ENCODE assay signal across 8 cellular contexts in genomic region chr10:80205478-80206276, GRCh38. TPM values are rescaled to one million over a fixed set of nuclear protein-coding genes. Genes with fewer than 3 reads are reported as not detected.
DNase-seq lines count a peak whose midpoint lies in the region; ATAC-seq, FAIRE-seq and TF ChIP-seq lines count a peak whose summit lies in the region.

ANXA11 (minus strand) TSS chr10:80205537; CDS start chr10:80172861, 32,676 bp downstream.

- H3K4me1 ChIP-seq in astrocyte (ENCODE audit: insufficient read depth, low read length) (peaks cover 41% of the 10 kb centered on the region), gastrocnemius medialis (peaks cover 40 to 52% of the 10 kb centered on the region in 2 donors)

- peak; percentile 91 for DNase-seq in GM12892 (ENCODE audit: insufficient read length)
- peak; percentile 50 for DNase-seq in NCI-H1105 (lab: John Stamatoyannopoulos, UW)
- DNase-seq in T-helper 2 cell: peak; percentile 75 to 90 (median 76)
- peak; percentile 31 for DNase-seq in astrocyte (ENCODE audit: low read depth)
- DNase-seq in hepatic stellate cell (ENCODE audit: low spot score): peak; percentile 78
- DNase-seq in gastrocnemius medialis: peak; percentile 68 to 83
- no peak for DNase-seq in superior temporal gyrus (ENCODE audit: extremely low spot score)

- H3K27me3 ChIP-seq in astrocyte (ENCODE audit: insufficient read depth, low read length) (no peaks in the 10 kb centered on the region), gastrocnemius medialis (no peaks in the 10 kb centered on the region)

- in situ Hi-C loops in gastrocnemius medialis (cut with MboI; ENCODE audit: low sequenced_read_pairs in 4 of 4): loop anchor here in 3 of 4 donors (5.0 to 25.0 kb wide), 3 partner anchors 51 to 143 kb away; no protein-coding TSS in a partner anchor

- peaks cover 5% of the 10 kb centered on the region for H3K36me3 Mint-ChIP-seq in astrocyte (ENCODE audit: low read depth, unreplicated experiment)

- intact Hi-C loops in gastrocnemius medialis (cut with DNase I; ENCODE audit: low total_unique reads): loop anchor here (1.0 to 5.0 kb wide), 5 partner anchors 39 to 858 kb away; partner anchors contain the start of genes PPIF, TMEM254 and ZCCHC24

- ATAC-seq in HG02623 (IDR thresholded peaks at IDR 0.05; ENCODE audit: unreplicated experiment) (peak; percentile 82), gastrocnemius medialis (peak; percentile 56 to 67)

- no peak for TF ChIP-seq CTCF in astrocyte (IDR thresholded peaks at IDR 0.05; ENCODE audit: insufficient read depth, low read depth, low read length)
- peak in 1 of 5 experiments; percentile 5 for TF ChIP-seq CTCF in gastrocnemius medialis (IDR thresholded peaks at IDR 0.05 in 4 of 5, conservative IDR thresholded peaks at IDR 0.05 in 1 of 5)

- H3K9ac ChIP-seq in astrocyte (ENCODE audit: low read length): peak within 1 kb of the TSS; percentile 89

- H2AFZ ChIP-seq in astrocyte (ENCODE audit: low read depth, low read length): peak within 1 kb of the TSS; percentile 77

- H3K4me2 ChIP-seq in astrocyte (ENCODE audit: low read length): peak within 1 kb of the TSS; percentile 99

- peaks cover 31% of the 10 kb centered on the region for H3K4me1 Mint-ChIP-seq in astrocyte (ENCODE audit: low read depth, unreplicated experiment)

- H3K9me3 ChIP-seq in astrocyte (ENCODE audit: insufficient read depth, low read depth, low read length): no peaks in the 10 kb centered on the region
- no peaks in the 10 kb centered on the region for H3K9me3 ChIP-seq in gastrocnemius medialis

- peaks cover 40% of the 10 kb centered on the region for H4K20me1 ChIP-seq in astrocyte (ENCODE audit: insufficient read depth, low read length)

- peak within 1 kb of the TSS; percentile 91 for H3K27ac Mint-ChIP-seq in astrocyte (ENCODE audit: unreplicated experiment)

- peak within 1 kb of the TSS; percentile 95 for H3K4me3 Mint-ChIP-seq in astrocyte (ENCODE audit: unreplicated experiment)

- H3K79me2 ChIP-seq in astrocyte (ENCODE audit: insufficient read depth, low read length): peaks cover 60% of the 10 kb centered on the region

- H3K9me3 Mint-ChIP-seq in astrocyte (ENCODE audit: unreplicated experiment): peaks cover 2% of the 10 kb centered on the region

- peak; percentile 93 for TF ChIP-seq POLR2A in GM12892 (IDR thresholded peaks at IDR 0.05; ENCODE audit: low read depth, low read length)
- peak; percentile 92 to 97 for TF ChIP-seq POLR2A in gastrocnemius medialis (IDR thresholded peaks at IDR 0.05)

- H3K27ac ChIP-seq in astrocyte (ENCODE audit: low read depth, low read length): peak within 1 kb of the TSS; percentile 86
- H3K27ac ChIP-seq in gastrocnemius medialis: peak within 1 kb of the TSS; percentile 95 to 100 (median 98)

- FAIRE-seq in GM12892 (lab: Jason Lieb, UNC): peak; percentile 83
- no peak for FAIRE-seq in astrocyte (lab: Jason Lieb, UNC)

- peak within 1 kb of the TSS; percentile 79 for H3K4me3 ChIP-seq in astrocyte (ENCODE audit: insufficient read depth, low read depth, low read length)
- H3K4me3 ChIP-seq in gastrocnemius medialis: peak within 1 kb of the TSS; percentile 69 to 97 (median 78)

- H3K36me3 ChIP-seq in astrocyte (ENCODE audit: insufficient read depth, low read length) (no peaks in the 10 kb centered on the region), gastrocnemius medialis (no peaks in the 10 kb centered on the region)

- no peaks in the 10 kb centered on the region for H3K27me3 Mint-ChIP-seq in astrocyte (ENCODE audit: low read depth, unreplicated experiment)

RNA-seq across cellular contexts. Expression of gene ANXA11, which starts in this region (rescaled TPM):
- 107 TPM for polyA plus RNA-seq in GM12892 (2012; ENCODE audit: missing spikeins)
- total RNA-seq in astrocyte (102 and 122 TPM in 2 replicates), gastrocnemius medialis (100 to 1,000 TPM; 142 to 202 (median 173) TPM)
